In genomic region chr17:58416937-58417299, GRCh38 we compare ENCODE assay signal across 8 cellular contexts. TPM values are rescaled to one million over a fixed set of nuclear protein-coding genes. Genes with fewer than 3 reads are reported as not detected.
DNase-seq lines count a peak whose midpoint lies in the region; ATAC-seq and TF ChIP-seq lines count a peak whose summit lies in the region.

No MANE protein-coding gene starts in this region.

- intact Hi-C loops in Right ventricle myocardium superior (cut with DNase I) = no loop called here
- intact Hi-C loops in Right ventricle myocardium inferior (cut with DNase I) = loop anchor here (1.0 to 10.0 kb wide), 2 partner anchors 65 to 92 kb away; partner anchors contain the start of genes SUPT4H1 and TSPOAP1
- intact Hi-C loops in colonic mucosa (cut with DNase I) = loop anchor here (10.0 kb wide), 1 partner anchor 52 kb away; no protein-coding TSS in a partner anchor
- intact Hi-C loops in mucosa of descending colon (cut with DNase I, micrococcal nuclease) = loop anchor here in 1 of 2 donors (10.0 kb wide), 1 partner anchor 62 kb away; the partner anchor contains the start of gene SUPT4H1
- intact Hi-C loops in uterus (cut with DNase I; ENCODE audit: low total_unique reads) = no loop called here

- H3K27me3 ChIP-seq in colonic mucosa (no peaks in the 10 kb centered on the region), uterus (no peaks in the 10 kb centered on the region)

- H3K9me3 ChIP-seq in colonic mucosa = no peaks in the 10 kb centered on the region
- H3K9me3 ChIP-seq in mucosa of descending colon = no peaks in the 10 kb centered on the region
- no peaks in the 10 kb centered on the region for H3K9me3 ChIP-seq in uterus

- TF ChIP-seq POLR2A in uterus (IDR thresholded peaks at IDR 0.05) = no peak

- ATAC-seq in Right ventricle myocardium superior (ENCODE audit: poor library complexity) = peak; percentile 14
- no peak for ATAC-seq in Right ventricle myocardium inferior
- ATAC-seq in mucosa of descending colon = no peak

- TF ChIP-seq CTCF in colonic mucosa (IDR thresholded peaks at IDR 0.05) (no peak), mucosa of descending colon (IDR thresholded peaks at IDR 0.05) (no peak), uterus (IDR thresholded peaks at IDR 0.05) (no peak)

- peak overlapping the region; percentile 36 for H3K4me3 ChIP-seq in colonic mucosa
- H3K4me3 ChIP-seq in mucosa of descending colon = peak overlapping the region; percentile 25
- peak overlapping the region in 1 of 2 donors; percentile 35 for H3K4me3 ChIP-seq in uterus

- no peak for DNase-seq in Right ventricle myocardium superior
- DNase-seq in Right ventricle myocardium inferior (ENCODE audit: missing footprints) = no peak
- no peak for DNase-seq in colonic mucosa
- DNase-seq in mucosa of descending colon = no peak
- DNase-seq in uterus = no peak
- DNase-seq in NCI-H69 (lab: John Stamatoyannopoulos, UW) = no peak
- no peak for DNase-seq in 8988T
- DNase-seq in SIG-M5 treated with dmso at 0.1 percent for 504 hours (lab: John Stamatoyannopoulos, UW; ENCODE audit: unreplicated experiment) = no peak

- H3K27ac ChIP-seq in colonic mucosa (peak overlapping the region; percentile 66), uterus (peak overlapping the region; percentile 36 to 71)

- H3K4me1 ChIP-seq in colonic mucosa (peaks cover 3% of the 10 kb centered on the region), mucosa of descending colon (ENCODE audit: low read depth) (peaks cover 5% of the 10 kb centered on the region), uterus (no peaks in the 10 kb centered on the region)

- H3K36me3 ChIP-seq in colonic mucosa (no peaks in the 10 kb centered on the region), mucosa of descending colon (ENCODE audit: low read depth) (no peaks in the 10 kb centered on the region), uterus (no peaks in the 10 kb centered on the region)

- peak overlapping the region; percentile 38 to 93 for H3K9ac ChIP-seq in colonic mucosa (ENCODE audit: low read depth in 2 of 2, low read length in 2 of 2)

RNA-seq across cellular contexts. Expression of gene RNF43, which starts 0.4 kb away (rescaled TPM):
- total RNA-seq in Right ventricle myocardium superior = 3.8 TPM
- total RNA-seq in Right ventricle myocardium inferior = 4.4 TPM
- total RNA-seq in colonic mucosa = 10 to 100 TPM; 38.5 to 51.2 TPM
- 10 to 100 TPM; 24.2 to 68.5 (median 37.7) TPM for total RNA-seq in mucosa of descending colon
- total RNA-seq in uterus = 1 to 10 TPM in 3 of 4 donors, not detected in 1; 1.5 to 8.5 (median 4.1) TPM

Comparison
In these comparisons a context has a peak if more than half of its experiments do, and no peak if none do; other contexts are left out.
1. intact Hi-C loops: an anchor here in Right ventricle myocardium inferior (1.0 to 10.0 kb wide) and colonic mucosa (10.0 kb wide); none called in Right ventricle myocardium superior and uterus.